In the genomic region with DNA sequence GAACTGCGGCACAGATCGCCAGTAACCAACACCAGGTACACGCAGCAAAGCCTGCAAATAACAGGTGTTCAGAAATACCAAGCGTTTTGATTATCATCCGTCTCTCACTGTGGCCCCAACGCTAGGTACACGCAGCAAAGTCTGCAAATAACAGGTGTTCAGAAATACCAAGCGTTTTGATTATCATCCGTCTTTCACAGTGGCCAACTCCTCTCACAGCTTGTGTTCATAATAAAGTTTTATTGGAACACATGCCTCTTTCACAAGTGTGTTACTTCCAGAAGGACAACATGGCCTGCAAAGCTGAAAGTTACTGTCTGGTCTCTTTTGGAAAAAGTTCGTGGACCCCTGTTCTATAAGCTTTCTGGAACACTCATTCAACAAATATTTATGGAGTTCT, we compare ENCODE assay signal across 30 cellular contexts.
A peak's percentile ranks its signal among the peaks of the same experiment; 100 is the strongest.
DNase-seq lines count a peak whose midpoint lies in the region; ATAC-seq, FAIRE-seq and TF ChIP-seq lines count a peak whose summit lies in the region.
"Had no signal": no experiment of that assay in that cellular context is flagged by ENCODE, and none has a peak within 500 bp of the region (broad histone marks: within the 10 kb centered on the region; RNA-seq: fewer than 3 reads in every experiment).

No MANE protein-coding gene starts in this region.

- H3K27ac Mint-ChIP-seq in HFFc6 (peak overlapping the region; percentile 40; the same call in 1 of the 2 replicates), progenitor cell of endocrine pancreas (peak overlapping the region; percentile 38)
- H3K27ac Mint-ChIP-seq: B cell; CD8-positive, alpha-beta T cell had no signal

- H3F3A ChIP-seq in OCI-LY1 (ENCODE audit: insufficient read depth, low read length), result no peaks in the 10 kb centered on the region

- peaks cover 75% of the 10 kb centered on the region for H3K4me1 ChIP-seq in OCI-LY1 (ENCODE audit: insufficient read depth, low read length, severe bottlenecking)
- peaks cover 49% of the 10 kb centered on the region for H3K4me1 ChIP-seq in endothelial cell of umbilical vein (ENCODE audit: control insufficient read depth, extremely low read depth, insufficient read depth, low read length)
- H3K4me1 ChIP-seq: Caco-2, HAP-1, SJSA1 had no signal

- dilution Hi-C loops in endothelial cell of umbilical vein (cut with MboI; ENCODE audit: extremely low pct_ligation_motif_present, low sequenced_read_pairs), result no loop called here

- H3K9me3 Mint-ChIP-seq in HFFc6 (no peaks in the 10 kb centered on the region), progenitor cell of endocrine pancreas (ENCODE audit: low read depth) (no peaks in the 10 kb centered on the region)
- H3K9me3 Mint-ChIP-seq: CD8-positive, alpha-beta T cell had no signal

- POLR2A ChIA-PET in endothelial cell of umbilical vein (lab: Charles Lee), result no interaction called here

- no peak for ATAC-seq in HG03039 (IDR thresholded peaks at IDR 0.05; ENCODE audit: unreplicated experiment)
- ATAC-seq in HG03378 (IDR thresholded peaks at IDR 0.05; ENCODE audit: unreplicated experiment), result no peak
- ATAC-seq: CD8-positive, alpha-beta T cell; GM12878 had no signal

- H3K79me2 ChIP-seq in OCI-LY1 (ENCODE audit: insufficient read depth, low read length) (no peaks in the 10 kb centered on the region), endothelial cell of umbilical vein (ENCODE audit: control insufficient read depth, insufficient read depth, low read length) (peaks cover 72% of the 10 kb centered on the region)

- H3K36me3 Mint-ChIP-seq in HFFc6 (ENCODE audit: low read depth) (peaks cover 50% of the 10 kb centered on the region), progenitor cell of endocrine pancreas (ENCODE audit: insufficient read depth) (peaks cover 9% of the 10 kb centered on the region)

- peak overlapping the region; percentile 42 for H3K4me3 ChIP-seq in OCI-LY1 (ENCODE audit: low read depth, low read length, poor library complexity, severe bottlenecking)
- H3K4me3 ChIP-seq in endothelial cell of umbilical vein (replicated peaks in 1 of 3; ENCODE audit: insufficient read depth in 1 of 3, low read depth in 1 of 3, low read length in 3 of 3), result no peak overlapping the region
- H3K4me3 ChIP-seq: GM12878, HAP-1, PC-9, SJSA1 had no signal

- intact Hi-C loops in endothelial cell of umbilical vein (cut with micrococcal nuclease), result no loop called here

- H3K9me2 ChIP-seq in OCI-LY1 (ENCODE audit: low read depth, low read length), result no peaks in the 10 kb centered on the region

- peaks cover 50% of the 10 kb centered on the region for H3K4me1 Mint-ChIP-seq in HFFc6 (ENCODE audit: low read depth)
- H3K4me1 Mint-ChIP-seq in progenitor cell of endocrine pancreas (ENCODE audit: low read depth), result no peaks in the 10 kb centered on the region
- H3K4me1 Mint-ChIP-seq: B cell had no signal

- H3K27ac ChIP-seq in OCI-LY1 (ENCODE audit: low read depth, low read length, poor library complexity, severe bottlenecking) (peak overlapping the region; percentile 83), endothelial cell of umbilical vein (ENCODE audit: insufficient read depth, low read depth, low read length) (peak overlapping the region; percentile 93)
- H3K27ac ChIP-seq: C4-2B, HL-60, PC-9, SJSA1 had no signal

- no peak overlapping the region; the same call in 1 of the 2 replicates for H3K4me3 Mint-ChIP-seq in HFFc6
- no peak overlapping the region for H3K4me3 Mint-ChIP-seq in progenitor cell of endocrine pancreas (ENCODE audit: low read depth)
- H3K4me3 Mint-ChIP-seq: B cell; CD8-positive, alpha-beta T cell had no signal

- DNase-seq in HFFc6 (no peak), endothelial cell of umbilical vein (ENCODE audit: low read depth, low spot score) (no peak), progenitor cell of endocrine pancreas (ENCODE audit: low spot score, unreplicated experiment) (no peak), kidney glomerular epithelial cell (lab: John Stamatoyannopoulos, UW) (no peak)
- DNase-seq: Caco-2; CD8-positive, alpha-beta T cell; DMS79; EL; GDM1; GOT3; Karpas-422; NCI-H1105; NCI-H1436 treated with DMSO at 0.1 percent for 48 hours; NCI-H1930; NCI-H2107; NCI-H446; NCI-H524 treated with DMSO at 0.1 percent for 48 hours; NCI-H82; NK-92 treated with Interleukin-12 subunit alpha and Interleukin-12 subunit beta, amount 100 ng/mL, for 24 hours; Right ventricle myocardium superior had no signal

- H3K36me3 ChIP-seq in OCI-LY1 (ENCODE audit: insufficient read depth, low read length), result no peaks in the 10 kb centered on the region
- H3K36me3 ChIP-seq in endothelial cell of umbilical vein (ENCODE audit: control insufficient read depth in 2 of 2, extremely low read depth in 1 of 2, insufficient read depth in 2 of 2, low read length in 2 of 2), result peaks cover 16 to 42% of the 10 kb centered on the region in 2 experiments

- H3K9ac ChIP-seq in OCI-LY1 (ENCODE audit: low read length) (peak overlapping the region; percentile 41; the same call in 1 of the 2 replicates), endothelial cell of umbilical vein (replicated peaks; ENCODE audit: extremely low read depth, insufficient read depth, low read length) (no peak overlapping the region)

- no peak for FAIRE-seq in endothelial cell of umbilical vein (lab: Jason Lieb, UNC)
- FAIRE-seq: GM12878 had no signal

- BruUV-seq in endothelial cell of umbilical vein (replicated peaks; lab: Mats Ljungman, UMichigan), result no TSS peak

- H3K9me3 ChIP-seq in OCI-LY1 (ENCODE audit: low read length) (no peaks in the 10 kb centered on the region), endothelial cell of umbilical vein (replicated peaks; ENCODE audit: control insufficient read depth, insufficient read depth, low read length) (no peaks in the 10 kb centered on the region)
- H3K9me3 ChIP-seq: Caco-2, HAP-1, SJSA1 had no signal

- CTCF ChIA-PET in endothelial cell of umbilical vein (lab: Charles Lee), result interaction anchor here (0.7 to 3.0 kb wide), 6 partner anchors 8 to 25 kb away, joined by 3 to 15 read pairs (median 4); no protein-coding TSS in a partner anchor

- H2AFZ ChIP-seq in OCI-LY1 (ENCODE audit: low read length) (no peak overlapping the region), endothelial cell of umbilical vein (ENCODE audit: low read depth, low read length) (no peak overlapping the region)
- H2AFZ ChIP-seq: PC-9 had no signal

- H3K27me3 Mint-ChIP-seq in HFFc6 (ENCODE audit: insufficient read depth) (peaks cover 8% of the 10 kb centered on the region; the same call in 1 of the 2 replicates), progenitor cell of endocrine pancreas (no peaks in the 10 kb centered on the region)

- no peak for TF ChIP-seq POLR2A in endothelial cell of umbilical vein (IDR thresholded peaks at IDR 0.05; ENCODE audit: low read depth, low read length)

- H3K9me1 ChIP-seq in endothelial cell of umbilical vein (replicated peaks; ENCODE audit: control insufficient read depth, extremely low read depth, insufficient read depth, low read length), result no peaks in the 10 kb centered on the region

- peak overlapping the region; percentile 54 for H3K4me2 ChIP-seq in OCI-LY1 (ENCODE audit: low read length)
- H3K4me2 ChIP-seq in endothelial cell of umbilical vein (ENCODE audit: insufficient read depth, low read length), result no peak overlapping the region
- H3K4me2 ChIP-seq: PC-9 had no signal

- no peak for TF ChIP-seq CTCF in HFFc6 (IDR thresholded peaks at IDR 0.05)
- no peak for TF ChIP-seq CTCF in OCI-LY1 (IDR thresholded peaks at IDR 0.05; ENCODE audit: low read length)
- no peak for TF ChIP-seq CTCF in endothelial cell of umbilical vein (IDR thresholded peaks at IDR 0.05; ENCODE audit: extremely low read depth in 1 of 2, insufficient read depth in 1 of 2, low read depth in 1 of 2, low read length in 2 of 2)
- no peak for TF ChIP-seq CTCF in progenitor cell of endocrine pancreas (IDR thresholded peaks at IDR 0.05; ENCODE audit: unreplicated experiment)

- H4K20me1 ChIP-seq in OCI-LY1 (ENCODE audit: insufficient read depth, low read length), result no peaks in the 10 kb centered on the region
- H4K20me1 ChIP-seq in endothelial cell of umbilical vein (replicated peaks; ENCODE audit: control insufficient read depth, extremely low read depth, insufficient read depth, low read length), result no peaks in the 10 kb centered on the region

- H3K27me3 ChIP-seq in OCI-LY1 (ENCODE audit: insufficient read depth, low read length) (no peaks in the 10 kb centered on the region), endothelial cell of umbilical vein (ENCODE audit: control insufficient read depth in 2 of 2, insufficient read depth in 2 of 2, low read length in 2 of 2) (no peaks in the 10 kb centered on the region)
- H3K27me3 ChIP-seq: SJSA1 had no signal

TF ChIP-seq in endothelial cell of umbilical vein, 7 proteins besides CTCF, POLR2A, EP300 and RAD21:
- TF ChIP-seq, protein P1, sequence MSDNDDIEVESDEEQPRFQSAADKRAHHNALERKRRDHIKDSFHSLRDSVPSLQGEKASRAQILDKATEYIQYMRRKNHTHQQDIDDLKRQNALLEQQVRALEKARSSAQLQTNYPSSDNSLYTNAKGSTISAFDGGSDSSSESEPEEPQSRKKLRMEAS (IDR thresholded peaks at IDR 0.05; ENCODE audit: insufficient read depth, insufficient read length), result no peak
- no peak for TF ChIP-seq FOS (IDR thresholded peaks at IDR 0.05; ENCODE audit: borderline replicate concordance, insufficient read depth, low read length)
